Comparison of ENCODE assay signal across 1 cellular context in genomic region chr19:19098703-19099632, GRCh38.
TF ChIP-seq lines count a peak whose summit lies in the region.

No MANE protein-coding gene starts in this region.

TF ChIP-seq in HepG2, 621 proteins besides CTCF, POLR2A, EP300 and RAD21 (continued from another document and continues in another):
- TF ChIP-seq ZNF879 (CRISPR knock-in tag; IDR thresholded peaks at IDR 0.05) (no peak), ZBTB42 (CRISPR knock-in tag; IDR thresholded peaks at IDR 0.05) (no peak), HOXA3 (CRISPR knock-in tag; IDR thresholded peaks at IDR 0.05) (peak; percentile 73; the same call in 1 of the 2 replicates), RXRB (CRISPR knock-in tag; IDR thresholded peaks at IDR 0.05; ENCODE audit: borderline replicate concordance) (peak; percentile 93), TEF (CRISPR knock-in tag; IDR thresholded peaks at IDR 0.05) (no peak), KLF15 (CRISPR knock-in tag; IDR thresholded peaks at IDR 0.05; ENCODE audit: borderline replicate concordance) (no peak), ZNF292 (CRISPR knock-in tag; IDR thresholded peaks at IDR 0.05; ENCODE audit: borderline replicate concordance, low read depth) (peak; percentile 91), NR2C2 (CRISPR knock-in tag; IDR thresholded peaks at IDR 0.05; ENCODE audit: borderline replicate concordance) (peak; percentile 84), ATF5 (CRISPR knock-in tag; IDR thresholded peaks at IDR 0.05; ENCODE audit: low read depth) (no peak), MED1 (CRISPR knock-in tag; IDR thresholded peaks at IDR 0.05) (peak; percentile 87), SSRP1 (CRISPR knock-in tag; IDR thresholded peaks at IDR 0.05) (no peak; the same call in 1 of the 2 replicates), SRF (IDR thresholded peaks at IDR 0.05; ENCODE audit: low read depth, low read length) (no peak), ZBTB8A (CRISPR knock-in tag; IDR thresholded peaks at IDR 0.05; ENCODE audit: borderline replicate concordance, low read depth) (peak; percentile 60; the same call in 1 of the 2 replicates), ZKSCAN8 (CRISPR knock-in tag; IDR thresholded peaks at IDR 0.05; ENCODE audit: borderline replicate concordance) (peak; percentile 63), ZKSCAN1 (IDR thresholded peaks at IDR 0.05; ENCODE audit: low read length) (no peak), GATAD1 (CRISPR knock-in tag; IDR thresholded peaks at IDR 0.05) (peak; percentile 27; the same call in 1 of the 2 replicates), KLF12 (CRISPR knock-in tag; IDR thresholded peaks at IDR 0.05; ENCODE audit: borderline replicate concordance) (no peak), TBL1XR1 (IDR thresholded peaks at IDR 0.05; ENCODE audit: borderline replicate concordance, low read length, partially characterized antibody) (peak; percentile 17), ZNF451 (CRISPR knock-in tag; IDR thresholded peaks at IDR 0.05) (0 out of 2 replicates have a peak, but pooled peaks have one; percentile 21), MAFF (IDR thresholded peaks at IDR 0.05; ENCODE audit: low read depth, low read length) (no peak), ZNF878 (CRISPR knock-in tag; IDR thresholded peaks at IDR 0.05) (no peak), DNMT1 (CRISPR knock-in tag; IDR thresholded peaks at IDR 0.05) (peak; percentile 69; the same call in 1 of the 2 replicates), ZSCAN31 (CRISPR knock-in tag; IDR thresholded peaks at IDR 0.05; ENCODE audit: low read depth) (peak; percentile 69), RCOR2 (CRISPR knock-in tag; IDR thresholded peaks at IDR 0.05) (no peak; the same call in 1 of the 2 replicates), ZNF614 (CRISPR knock-in tag; IDR thresholded peaks at IDR 0.05; ENCODE audit: borderline replicate concordance) (no peak; the same call in 1 of the 2 replicates), ZNF740 (CRISPR knock-in tag; IDR thresholded peaks at IDR 0.05) (peak; percentile 43; the same call in 1 of the 2 replicates), NRL (CRISPR knock-in tag; IDR thresholded peaks at IDR 0.05; ENCODE audit: borderline replicate concordance) (no peak), NR2F2 (IDR thresholded peaks at IDR 0.05; ENCODE audit: borderline replicate concordance, low read depth) (peak; percentile 38; the same call in 1 of the 2 replicates), PHF8 (CRISPR knock-in tag; IDR thresholded peaks at IDR 0.05) (no peak; the same call in 1 of the 2 replicates), KLF9 (CRISPR knock-in tag; IDR thresholded peaks at IDR 0.05; ENCODE audit: low read depth) (no peak), EZH2 (conservative IDR thresholded peaks at IDR 0.05; ENCODE audit: low read depth, low read length) (no peak), GATA4 (IDR thresholded peaks at IDR 0.05; ENCODE audit: borderline replicate concordance, low read depth) (no peak), ZBTB3 (CRISPR knock-in tag; IDR thresholded peaks at IDR 0.05; ENCODE audit: borderline replicate concordance, low read depth) (peak; percentile 35; the same call in 1 of the 2 replicates), NCOR1 (IDR thresholded peaks at IDR 0.05; ENCODE audit: borderline replicate concordance, low read length) (peak; percentile 88), NCOA1 (CRISPR knock-in tag; IDR thresholded peaks at IDR 0.05) (peak; percentile 57; the same call in 1 of the 2 replicates), ZKSCAN5 (CRISPR knock-in tag; IDR thresholded peaks at IDR 0.05) (no peak), ZNF775 (CRISPR knock-in tag; IDR thresholded peaks at IDR 0.05; ENCODE audit: borderline replicate concordance) (no peak), RAD51 (IDR thresholded peaks at IDR 0.05; ENCODE audit: borderline replicate concordance) (no peak), TCF7L2 (IDR thresholded peaks at IDR 0.05; ENCODE audit: low read depth, low read length) (no peak), ZNF670 (CRISPR knock-in tag; IDR thresholded peaks at IDR 0.05; ENCODE audit: borderline replicate concordance) (no peak), CENPX (CRISPR knock-in tag; IDR thresholded peaks at IDR 0.05) (no peak), ZNF354B (CRISPR knock-in tag; IDR thresholded peaks at IDR 0.05) (no peak), MXI1 (IDR thresholded peaks at IDR 0.05; ENCODE audit: borderline replicate concordance, low read depth, low read length) (peak; percentile 7; the same call in 1 of the 3 replicates), GABPB1 (CRISPR knock-in tag; IDR thresholded peaks at IDR 0.05) (no peak), ZNF567 (CRISPR knock-in tag; IDR thresholded peaks at IDR 0.05; ENCODE audit: borderline replicate concordance) (peak; percentile 69; the same call in 1 of the 2 replicates), ZIK1 (CRISPR knock-in tag; IDR thresholded peaks at IDR 0.05; ENCODE audit: borderline replicate concordance, low read depth) (no peak)
- TF ChIP-seq, protein P1, sequence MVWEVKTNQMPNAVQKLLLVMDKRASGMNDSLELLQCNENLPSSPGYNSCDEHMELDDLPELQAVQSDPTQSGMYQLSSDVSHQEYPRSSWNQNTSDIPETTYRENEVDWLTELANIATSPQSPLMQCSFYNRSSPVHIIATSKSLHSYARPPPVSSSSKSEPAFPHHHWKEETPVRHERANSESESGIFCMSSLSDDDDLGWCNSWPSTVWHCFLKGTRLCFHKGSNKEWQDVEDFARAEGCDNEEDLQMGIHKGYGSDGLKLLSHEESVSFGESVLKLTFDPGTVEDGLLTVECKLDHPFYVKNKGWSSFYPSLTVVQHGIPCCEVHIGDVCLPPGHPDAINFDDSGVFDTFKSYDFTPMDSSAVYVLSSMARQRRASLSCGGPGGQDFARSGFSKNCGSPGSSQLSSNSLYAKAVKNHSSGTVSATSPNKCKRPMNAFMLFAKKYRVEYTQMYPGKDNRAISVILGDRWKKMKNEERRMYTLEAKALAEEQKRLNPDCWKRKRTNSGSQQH (CRISPR knock-in tag; IDR thresholded peaks at IDR 0.05; ENCODE audit: low read depth) = no peak
- TF ChIP-seq, protein P2, sequence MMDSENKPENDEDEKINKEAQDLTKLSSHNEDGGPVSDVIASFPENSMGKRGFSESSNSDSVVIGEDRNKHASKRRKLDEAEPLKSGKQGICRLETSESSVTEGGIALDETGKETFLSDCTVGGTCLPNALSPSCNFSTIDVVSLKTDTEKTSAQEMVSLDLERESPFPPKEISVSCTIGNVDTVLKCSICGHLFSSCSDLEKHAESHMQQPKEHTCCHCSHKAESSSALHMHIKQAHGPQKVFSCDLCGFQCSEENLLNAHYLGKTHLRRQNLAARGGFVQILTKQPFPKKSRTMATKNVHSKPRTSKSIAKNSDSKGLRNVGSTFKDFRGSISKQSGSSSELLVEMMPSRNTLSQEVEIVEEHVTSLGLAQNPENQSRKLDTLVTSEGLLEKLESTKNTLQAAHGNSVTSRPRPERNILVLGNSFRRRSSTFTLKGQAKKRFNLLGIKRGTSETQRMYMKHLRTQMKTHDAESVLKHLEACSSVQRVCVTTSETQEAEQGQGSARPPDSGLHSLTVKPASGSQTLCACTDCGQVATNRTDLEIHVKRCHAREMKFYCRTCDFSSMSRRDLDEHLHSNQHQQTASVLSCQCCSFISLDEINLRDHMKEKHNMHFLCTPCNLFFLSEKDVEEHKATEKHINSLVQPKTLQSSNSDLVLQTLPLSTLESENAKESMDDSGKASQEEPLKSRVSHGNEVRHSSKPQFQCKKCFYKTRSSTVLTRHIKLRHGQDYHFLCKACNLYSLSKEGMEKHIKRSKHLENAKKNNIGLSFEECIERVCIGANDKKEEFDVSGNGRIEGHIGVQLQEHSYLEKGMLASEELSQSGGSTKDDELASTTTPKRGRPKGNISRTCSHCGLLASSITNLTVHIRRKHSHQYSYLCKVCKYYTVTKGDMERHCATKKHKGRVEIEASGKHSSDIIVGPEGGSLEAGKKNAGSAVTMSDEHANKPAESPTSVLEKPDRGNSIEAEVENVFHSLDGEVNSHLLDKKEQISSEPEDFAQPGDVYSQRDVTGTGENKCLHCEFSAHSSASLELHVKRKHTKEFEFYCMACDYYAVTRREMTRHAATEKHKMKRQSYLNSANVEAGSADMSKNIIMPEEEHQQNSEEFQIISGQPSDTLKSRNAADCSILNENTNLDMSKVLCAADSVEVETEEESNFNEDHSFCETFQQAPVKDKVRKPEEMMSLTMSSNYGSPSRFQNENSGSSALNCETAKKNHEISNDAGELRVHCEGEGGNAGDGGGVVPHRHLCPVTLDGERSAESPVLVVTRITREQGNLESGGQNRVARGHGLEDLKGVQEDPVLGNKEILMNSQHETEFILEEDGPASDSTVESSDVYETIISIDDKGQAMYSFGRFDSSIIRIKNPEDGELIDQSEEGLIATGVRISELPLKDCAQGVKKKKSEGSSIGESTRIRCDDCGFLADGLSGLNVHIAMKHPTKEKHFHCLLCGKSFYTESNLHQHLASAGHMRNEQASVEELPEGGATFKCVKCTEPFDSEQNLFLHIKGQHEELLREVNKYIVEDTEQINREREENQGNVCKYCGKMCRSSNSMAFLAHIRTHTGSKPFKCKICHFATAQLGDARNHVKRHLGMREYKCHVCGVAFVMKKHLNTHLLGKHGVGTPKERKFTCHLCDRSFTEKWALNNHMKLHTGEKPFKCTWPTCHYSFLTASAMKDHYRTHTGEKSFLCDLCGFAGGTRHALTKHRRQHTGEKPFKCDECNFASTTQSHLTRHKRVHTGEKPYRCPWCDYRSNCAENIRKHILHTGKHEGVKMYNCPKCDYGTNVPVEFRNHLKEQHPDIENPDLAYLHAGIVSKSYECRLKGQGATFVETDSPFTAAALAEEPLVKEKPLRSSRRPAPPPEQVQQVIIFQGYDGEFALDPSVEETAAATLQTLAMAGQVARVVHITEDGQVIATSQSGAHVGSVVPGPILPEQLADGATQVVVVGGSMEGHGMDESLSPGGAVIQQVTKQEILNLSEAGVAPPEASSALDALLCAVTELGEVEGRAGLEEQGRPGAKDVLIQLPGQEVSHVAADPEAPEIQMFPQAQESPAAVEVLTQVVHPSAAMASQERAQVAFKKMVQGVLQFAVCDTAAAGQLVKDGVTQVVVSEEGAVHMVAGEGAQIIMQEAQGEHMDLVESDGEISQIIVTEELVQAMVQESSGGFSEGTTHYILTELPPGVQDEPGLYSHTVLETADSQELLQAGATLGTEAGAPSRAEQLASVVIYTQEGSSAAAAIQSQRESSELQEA (CRISPR knock-in tag; IDR thresholded peaks at IDR 0.05; ENCODE audit: not compliant biosample characterization) = no peak
- TF ChIP-seq, protein P3, sequence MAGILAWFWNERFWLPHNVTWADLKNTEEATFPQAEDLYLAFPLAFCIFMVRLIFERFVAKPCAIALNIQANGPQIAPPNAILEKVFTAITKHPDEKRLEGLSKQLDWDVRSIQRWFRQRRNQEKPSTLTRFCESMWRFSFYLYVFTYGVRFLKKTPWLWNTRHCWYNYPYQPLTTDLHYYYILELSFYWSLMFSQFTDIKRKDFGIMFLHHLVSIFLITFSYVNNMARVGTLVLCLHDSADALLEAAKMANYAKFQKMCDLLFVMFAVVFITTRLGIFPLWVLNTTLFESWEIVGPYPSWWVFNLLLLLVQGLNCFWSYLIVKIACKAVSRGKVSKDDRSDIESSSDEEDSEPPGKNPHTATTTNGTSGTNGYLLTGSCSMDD (CRISPR knock-in tag; IDR thresholded peaks at IDR 0.05) = no peak
- TF ChIP-seq, protein P4, sequence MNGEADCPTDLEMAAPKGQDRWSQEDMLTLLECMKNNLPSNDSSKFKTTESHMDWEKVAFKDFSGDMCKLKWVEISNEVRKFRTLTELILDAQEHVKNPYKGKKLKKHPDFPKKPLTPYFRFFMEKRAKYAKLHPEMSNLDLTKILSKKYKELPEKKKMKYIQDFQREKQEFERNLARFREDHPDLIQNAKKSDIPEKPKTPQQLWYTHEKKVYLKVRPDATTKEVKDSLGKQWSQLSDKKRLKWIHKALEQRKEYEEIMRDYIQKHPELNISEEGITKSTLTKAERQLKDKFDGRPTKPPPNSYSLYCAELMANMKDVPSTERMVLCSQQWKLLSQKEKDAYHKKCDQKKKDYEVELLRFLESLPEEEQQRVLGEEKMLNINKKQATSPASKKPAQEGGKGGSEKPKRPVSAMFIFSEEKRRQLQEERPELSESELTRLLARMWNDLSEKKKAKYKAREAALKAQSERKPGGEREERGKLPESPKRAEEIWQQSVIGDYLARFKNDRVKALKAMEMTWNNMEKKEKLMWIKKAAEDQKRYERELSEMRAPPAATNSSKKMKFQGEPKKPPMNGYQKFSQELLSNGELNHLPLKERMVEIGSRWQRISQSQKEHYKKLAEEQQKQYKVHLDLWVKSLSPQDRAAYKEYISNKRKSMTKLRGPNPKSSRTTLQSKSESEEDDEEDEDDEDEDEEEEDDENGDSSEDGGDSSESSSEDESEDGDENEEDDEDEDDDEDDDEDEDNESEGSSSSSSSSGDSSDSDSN (CRISPR knock-in tag; IDR thresholded peaks at IDR 0.05) = peak; percentile 46
- TF ChIP-seq, protein P5, sequence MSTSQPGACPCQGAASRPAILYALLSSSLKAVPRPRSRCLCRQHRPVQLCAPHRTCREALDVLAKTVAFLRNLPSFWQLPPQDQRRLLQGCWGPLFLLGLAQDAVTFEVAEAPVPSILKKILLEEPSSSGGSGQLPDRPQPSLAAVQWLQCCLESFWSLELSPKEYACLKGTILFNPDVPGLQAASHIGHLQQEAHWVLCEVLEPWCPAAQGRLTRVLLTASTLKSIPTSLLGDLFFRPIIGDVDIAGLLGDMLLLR (CRISPR knock-in tag; IDR thresholded peaks at IDR 0.05) = no peak
- TF ChIP-seq, protein P6, sequence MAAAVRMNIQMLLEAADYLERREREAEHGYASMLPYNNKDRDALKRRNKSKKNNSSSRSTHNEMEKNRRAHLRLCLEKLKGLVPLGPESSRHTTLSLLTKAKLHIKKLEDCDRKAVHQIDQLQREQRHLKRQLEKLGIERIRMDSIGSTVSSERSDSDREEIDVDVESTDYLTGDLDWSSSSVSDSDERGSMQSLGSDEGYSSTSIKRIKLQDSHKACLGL (CRISPR knock-in tag; IDR thresholded peaks at IDR 0.05) = no peak
